ENCODE assay signal across 8 cellular contexts in the genomic region with DNA sequence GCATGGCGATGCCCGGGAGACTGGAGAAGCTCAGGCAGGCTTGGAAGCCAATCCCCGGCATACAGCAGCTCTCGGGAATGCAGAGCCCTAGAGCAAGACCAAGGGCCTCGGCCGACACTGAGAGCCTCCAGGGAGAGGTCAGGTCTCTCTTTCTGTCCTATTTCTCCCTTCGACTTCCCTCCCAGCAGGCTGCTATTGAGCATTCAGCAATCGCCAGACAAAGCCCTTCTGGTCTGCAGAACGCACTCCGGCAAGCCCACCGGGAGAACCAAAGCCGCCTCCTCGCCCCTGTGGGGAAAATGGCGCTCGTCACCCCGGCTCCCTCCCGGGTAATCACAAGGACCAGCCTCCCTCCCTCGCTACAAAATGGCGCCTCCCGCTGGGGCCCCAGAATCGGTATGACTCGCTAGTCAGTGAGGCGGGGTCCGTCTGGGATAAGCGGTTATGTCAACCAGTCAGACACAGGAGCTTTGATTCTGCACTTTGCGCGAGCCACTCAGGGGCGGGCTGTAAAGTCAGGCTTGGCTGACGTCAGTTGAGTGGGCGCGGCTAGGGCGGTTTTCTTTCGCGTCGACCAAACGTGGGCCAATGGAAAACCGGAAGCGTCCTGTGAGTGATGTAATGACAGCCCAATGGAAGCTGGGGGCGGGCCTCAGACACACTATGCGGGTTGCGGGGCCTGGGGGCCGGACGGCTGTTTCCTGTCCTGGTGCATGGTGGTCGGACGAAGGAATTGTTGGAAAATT. TPM values are rescaled to one million over a fixed set of nuclear protein-coding genes. Genes with fewer than 3 reads are reported as not detected.
DNase-seq lines count a peak whose midpoint lies in the region; ATAC-seq and TF ChIP-seq lines count a peak whose summit lies in the region.

A gene (plus strand): TSS at position 691 of the 746 bp plus-strand sequence. CDS start 10,297 bp downstream, outside the sequence.

- H3K4me2 ChIP-seq in PC-3 (ENCODE audit: low read length): peak within 1 kb of the TSS; percentile 90

- no peaks in the 10 kb centered on the region for H3K36me3 ChIP-seq in PC-3 (ENCODE audit: low read depth, low read length)
- H3K36me3 ChIP-seq in mucosa of descending colon (ENCODE audit: low read depth): peaks cover 5% of the 10 kb centered on the region

- H3K9ac ChIP-seq in PC-3 (ENCODE audit: low read length): peak within 1 kb of the TSS; percentile 100

- H3K9me2 ChIP-seq in PC-3 (replicated peaks; ENCODE audit: low read length): no peaks in the 10 kb centered on the region

- POLR2A ChIA-PET in PC-3 (lab: Charles Lee; ENCODE audit: unreplicated experiment): interaction anchor here (0.5 to 1.2 kb wide), 10 partner anchors 38 to 844 kb away, joined by 3 to 14 read pairs (median 4); a partner anchor contains a TSS

- H2AFZ ChIP-seq in PC-3 (ENCODE audit: low read length): peak within 1 kb of the TSS; percentile 72

- BruUV-seq in PC-3 (replicated peaks; lab: Mats Ljungman, UMichigan): no TSS peak

- peaks cover 55% of the 10 kb centered on the region for H3K79me2 ChIP-seq in PC-3 (ENCODE audit: low read length)

- H3K9me3 ChIP-seq in PC-3 (ENCODE audit: low read length) (no peaks in the 10 kb centered on the region), mucosa of descending colon (no peaks in the 10 kb centered on the region)

- H4K20me1 ChIP-seq in PC-3 (ENCODE audit: low read length): no peaks in the 10 kb centered on the region

- H3K27ac ChIP-seq in PC-3 (ENCODE audit: low read length): peak within 1 kb of the TSS; percentile 98
- peak within 1 kb of the TSS; percentile 99 for H3K27ac ChIP-seq in epithelial cell of prostate

- TF ChIP-seq EP300 in Ishikawa (IDR thresholded peaks at IDR 0.05; ENCODE audit: borderline replicate concordance): no peak

- peaks cover 6% of the 10 kb centered on the region for H3F3A ChIP-seq in PC-3 (ENCODE audit: low read length, unreplicated experiment)

- CTCF ChIA-PET in PC-3 (lab: Charles Lee): interaction anchor here (0.6 to 1.4 kb wide), 2 partner anchors 46 kb away, joined by 3 to 5 read pairs; no protein-coding TSS in a partner anchor

- DNase-seq in DMS114 treated with DMSO at 0.1 percent for 48 hours (lab: John Stamatoyannopoulos, UW; ENCODE audit: unreplicated experiment) (peak; percentile 99), PC-3 (peak; percentile 99), activated T-cell treated with anti-CD3 and anti-CD28 coated beads for 48 hours (ENCODE audit: low read depth) (peak; percentile 99), epithelial cell of prostate (ENCODE audit: low read depth, low spot score) (peak; percentile 98), mucosa of descending colon (peak; percentile 100)
- peak; percentile 99 for DNase-seq in stimulated activated CD8-positive, alpha-beta memory T cell treated with anti-CD3 and anti-CD28 coated beads, Interleukin-4, amount 100 ng/mL, for 24 hours (ENCODE audit: low read depth)

- intact Hi-C loops in PC-3 (cut with micrococcal nuclease): loop anchor here (1.0 to 2.0 kb wide), 3 partner anchors 46 to 153 kb away; no protein-coding TSS in a partner anchor
- intact Hi-C loops in mucosa of descending colon (cut with DNase I, micrococcal nuclease): no loop called here

- H3K4me3 ChIP-seq in PC-3 (ENCODE audit: low read length): peak within 1 kb of the TSS; percentile 81
- peak within 1 kb of the TSS; percentile 58 for H3K4me3 ChIP-seq in mucosa of descending colon

- no peak for TF ChIP-seq CTCF in PC-3 (conservative IDR thresholded peaks at IDR 0.05; ENCODE audit: low read depth, low read length)
- TF ChIP-seq CTCF in mucosa of descending colon (IDR thresholded peaks at IDR 0.05): no peak

- TF ChIP-seq RAD21 in Ishikawa (IDR thresholded peaks at IDR 0.05; ENCODE audit: low read depth): no peak

- ATAC-seq in GM21576 (IDR thresholded peaks at IDR 0.05; ENCODE audit: unreplicated experiment) (peak; percentile 83), PC-3 (peak; percentile 89), mucosa of descending colon (peak; percentile 93)

- H3K27me3 ChIP-seq in PC-3 (ENCODE audit: low read length): no peaks in the 10 kb centered on the region

- peaks cover 18% of the 10 kb centered on the region for H3K4me1 ChIP-seq in PC-3 (ENCODE audit: insufficient read depth, low read length)
- H3K4me1 ChIP-seq in mucosa of descending colon (ENCODE audit: low read depth): peaks cover 6% of the 10 kb centered on the region

TF ChIP-seq in Ishikawa, 13 proteins besides CTCF, POLR2A, EP300 and RAD21:
- no peak for TF ChIP-seq ZBTB7A (IDR thresholded peaks at IDR 0.05; ENCODE audit: low read depth)
- TF ChIP-seq, protein P1, sequence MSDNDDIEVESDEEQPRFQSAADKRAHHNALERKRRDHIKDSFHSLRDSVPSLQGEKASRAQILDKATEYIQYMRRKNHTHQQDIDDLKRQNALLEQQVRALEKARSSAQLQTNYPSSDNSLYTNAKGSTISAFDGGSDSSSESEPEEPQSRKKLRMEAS (IDR thresholded peaks at IDR 0.05): peak; percentile 89
- TF ChIP-seq CREB1 (IDR thresholded peaks at IDR 0.05; ENCODE audit: low read depth): peak; percentile 92
- peak; percentile 92 for TF ChIP-seq TAF1 (IDR thresholded peaks at IDR 0.05; ENCODE audit: low read depth)
- TF ChIP-seq FOXM1 (IDR thresholded peaks at IDR 0.05; ENCODE audit: borderline replicate concordance, low read depth): no peak
- TF ChIP-seq, protein P2, sequence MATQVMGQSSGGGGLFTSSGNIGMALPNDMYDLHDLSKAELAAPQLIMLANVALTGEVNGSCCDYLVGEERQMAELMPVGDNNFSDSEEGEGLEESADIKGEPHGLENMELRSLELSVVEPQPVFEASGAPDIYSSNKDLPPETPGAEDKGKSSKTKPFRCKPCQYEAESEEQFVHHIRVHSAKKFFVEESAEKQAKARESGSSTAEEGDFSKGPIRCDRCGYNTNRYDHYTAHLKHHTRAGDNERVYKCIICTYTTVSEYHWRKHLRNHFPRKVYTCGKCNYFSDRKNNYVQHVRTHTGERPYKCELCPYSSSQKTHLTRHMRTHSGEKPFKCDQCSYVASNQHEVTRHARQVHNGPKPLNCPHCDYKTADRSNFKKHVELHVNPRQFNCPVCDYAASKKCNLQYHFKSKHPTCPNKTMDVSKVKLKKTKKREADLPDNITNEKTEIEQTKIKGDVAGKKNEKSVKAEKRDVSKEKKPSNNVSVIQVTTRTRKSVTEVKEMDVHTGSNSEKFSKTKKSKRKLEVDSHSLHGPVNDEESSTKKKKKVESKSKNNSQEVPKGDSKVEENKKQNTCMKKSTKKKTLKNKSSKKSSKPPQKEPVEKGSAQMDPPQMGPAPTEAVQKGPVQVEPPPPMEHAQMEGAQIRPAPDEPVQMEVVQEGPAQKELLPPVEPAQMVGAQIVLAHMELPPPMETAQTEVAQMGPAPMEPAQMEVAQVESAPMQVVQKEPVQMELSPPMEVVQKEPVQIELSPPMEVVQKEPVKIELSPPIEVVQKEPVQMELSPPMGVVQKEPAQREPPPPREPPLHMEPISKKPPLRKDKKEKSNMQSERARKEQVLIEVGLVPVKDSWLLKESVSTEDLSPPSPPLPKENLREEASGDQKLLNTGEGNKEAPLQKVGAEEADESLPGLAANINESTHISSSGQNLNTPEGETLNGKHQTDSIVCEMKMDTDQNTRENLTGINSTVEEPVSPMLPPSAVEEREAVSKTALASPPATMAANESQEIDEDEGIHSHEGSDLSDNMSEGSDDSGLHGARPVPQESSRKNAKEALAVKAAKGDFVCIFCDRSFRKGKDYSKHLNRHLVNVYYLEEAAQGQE (IDR thresholded peaks at IDR 0.05; ENCODE audit: low read depth): 0 out of 2 replicates have a peak, but pooled peaks have one; percentile 1
- peak; percentile 97 for TF ChIP-seq YY1 (IDR thresholded peaks at IDR 0.05; ENCODE audit: low read depth)
- peak; percentile 40; the same call in 1 of the 2 replicates for TF ChIP-seq TEAD4 (IDR thresholded peaks at IDR 0.05)
- TF ChIP-seq, protein P3, sequence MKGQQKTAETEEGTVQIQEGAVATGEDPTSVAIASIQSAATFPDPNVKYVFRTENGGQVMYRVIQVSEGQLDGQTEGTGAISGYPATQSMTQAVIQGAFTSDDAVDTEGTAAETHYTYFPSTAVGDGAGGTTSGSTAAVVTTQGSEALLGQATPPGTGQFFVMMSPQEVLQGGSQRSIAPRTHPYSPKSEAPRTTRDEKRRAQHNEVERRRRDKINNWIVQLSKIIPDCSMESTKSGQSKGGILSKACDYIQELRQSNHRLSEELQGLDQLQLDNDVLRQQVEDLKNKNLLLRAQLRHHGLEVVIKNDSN (IDR thresholded peaks at IDR 0.05): 0 out of 2 replicates have a peak, but pooled peaks have one; percentile 5
- TF ChIP-seq CEBPB (IDR thresholded peaks at IDR 0.05): no peak
- TF ChIP-seq TCF12 (IDR thresholded peaks at IDR 0.05; ENCODE audit: low read depth): peak; percentile 40; the same call in 1 of the 2 replicates
- TF ChIP-seq EGR1 (IDR thresholded peaks at IDR 0.05): peak; percentile 35; the same call in 1 of the 2 replicates
- TF ChIP-seq NFIC (IDR thresholded peaks at IDR 0.05): no peak
TF ChIP-seq in Ishikawa: peak in this region for 9.

RNA-seq across cellular contexts. Expression of the gene that starts here (rescaled TPM):
- total RNA-seq in PC-3 (2014; rRNA removed): 21.8 and 33.9 TPM in 2 replicates
- total RNA-seq in mucosa of descending colon: 10 to 100 TPM; 20.3 to 40.3 (median 23.6) TPM

Comparison
In these comparisons a context has a peak if more than half of its experiments do, and no peak if none do; other contexts are left out.
1. Peak in every context shown above with its lines: DNase-seq, ATAC-seq, H3K4me3 ChIP-seq and H3K27ac ChIP-seq.